8 cellular contexts compared by ENCODE assay signal in genomic region chr3:100335137-100335833, GRCh38. TPM values are rescaled to one million over a fixed set of nuclear protein-coding genes. Genes with fewer than 3 reads are reported as not detected.
DNase-seq lines count a peak whose midpoint lies in the region; ATAC-seq, FAIRE-seq and TF ChIP-seq lines count a peak whose summit lies in the region.

No MANE protein-coding gene starts in this region.

- DNase-seq in A549 (ENCODE audit: low read depth in 1 of 2, low spot score in 1 of 2) (peak; percentile 26 to 53), NT2/D1 (ENCODE audit: low read depth, low spot score) (peak; percentile 38), amniotic epithelial cell (ENCODE audit: low read depth) (peak; percentile 29)
- no peak for DNase-seq in activated effector memory CD4-positive, alpha-beta T cell treated with anti-CD3 and anti-CD28 coated beads, Interleukin-2, amount 50 U/mL, for 16 hours

- ATAC-seq in A549 = peak; percentile 37 to 65; a peak in 5 of 6 replicates
- ATAC-seq in HG02973 (IDR thresholded peaks at IDR 0.05; ENCODE audit: unreplicated experiment) = peak; percentile 60

- POLR2A ChIA-PET in A549 (lab: Yijun Ruan, JAX) = interaction anchor here (0.8 to 3.0 kb wide), 5 partner anchors 8 to 375 kb away, joined by 3 to 20 read pairs (median 3); partner anchors contain the start of genes LNP1 and TOMM70

- no peak for TF ChIP-seq EP300 in A549 (IDR thresholded peaks at IDR 0.05)

- H3K36me3 ChIP-seq in NT2/D1 (ENCODE audit: insufficient read depth, insufficient read length, low read length) (peaks cover 20% of the 10 kb centered on the region), iPS-15b (ENCODE audit: control insufficient read depth, insufficient read depth, low read length) (peaks cover 5% of the 10 kb centered on the region), skeletal muscle tissue (ENCODE audit: control insufficient read depth in 3 of 3, insufficient read depth in 3 of 3, low read length in 3 of 3) (peaks cover 5 to 13% (median 8%) of the 10 kb centered on the region in 3 donors)

- H3K4me1 ChIP-seq in A549 (peaks cover 12% of the 10 kb centered on the region), NT2/D1 (ENCODE audit: insufficient read depth, insufficient read length) (peaks cover 6% of the 10 kb centered on the region), iPS-15b (ENCODE audit: control insufficient read depth, insufficient read depth, low read length) (no peaks in the 10 kb centered on the region), skeletal muscle tissue (ENCODE audit: control insufficient read depth in 3 of 3, insufficient read depth in 3 of 3, low read length in 3 of 3) (peaks cover 5 to 13% (median 7%) of the 10 kb centered on the region in 3 donors)

- no peak for TF ChIP-seq RAD21 in A549 (conservative IDR thresholded peaks at IDR 0.05 in 1 of 2, IDR thresholded peaks at IDR 0.05 in 1 of 2)

- CTCF ChIA-PET in A549 (lab: Yijun Ruan, JAX) = interaction anchor here (0.9 to 5.9 kb wide), 3 partner anchors 19 to 58 kb away, joined by 3 to 34 read pairs (median 4); no protein-coding TSS in a partner anchor

- peak overlapping the region; percentile 72 for H3K4me2 ChIP-seq in A549

- no peak for TF ChIP-seq POLR2A in A549 (IDR thresholded peaks at IDR 0.05; ENCODE audit: low read length)

- peak overlapping the region; percentile 92 for H3K9ac ChIP-seq in NT2/D1 (ENCODE audit: insufficient read length, low read depth)
- H3K9ac ChIP-seq in iPS-15b (ENCODE audit: low read depth, low read length) = peak overlapping the region; percentile 74
- peak overlapping the region; percentile 78 to 94 (median 87) for H3K9ac ChIP-seq in skeletal muscle tissue (ENCODE audit: low read depth in 1 of 3, low read length in 3 of 3)

- 52% methylated on average over 20 of the region's 20 CpGs for WGBS in A549 (ENCODE audit: missing lambda C conversion rate)

- no peaks in the 10 kb centered on the region for H3K9me3 ChIP-seq in A549
- H3K9me3 ChIP-seq in NT2/D1 (ENCODE audit: insufficient read depth, low read length) = no peaks in the 10 kb centered on the region
- no peaks in the 10 kb centered on the region for H3K9me3 ChIP-seq in iPS-15b (ENCODE audit: control insufficient read depth, insufficient read depth, low read length)
- no peaks in the 10 kb centered on the region for H3K9me3 ChIP-seq in skeletal muscle tissue (ENCODE audit: control insufficient read depth in 3 of 3, low read length in 3 of 3)

- H3K27ac ChIP-seq in A549 (peak overlapping the region; percentile 94 to 96), skeletal muscle tissue (ENCODE audit: low read depth, low read length) (peak overlapping the region; percentile 80)

- H3K4me3 ChIP-seq in A549 (peak overlapping the region; percentile 93), GM12875 (ENCODE audit: low read depth, low read length) (peak overlapping the region; percentile 62), NT2/D1 (ENCODE audit: insufficient read length, low read depth) (peak overlapping the region; percentile 84), iPS-15b (ENCODE audit: low read depth, low read length) (peak overlapping the region; percentile 57), skeletal muscle tissue (ENCODE audit: low read length in 3 of 3) (peak overlapping the region; percentile 77 to 89 (median 84))

- TF ChIP-seq CTCF in A549 (IDR thresholded peaks at IDR 0.05) (no peak), GM12875 (IDR thresholded peaks at IDR 0.05; ENCODE audit: borderline replicate concordance, insufficient read depth, low read depth, low read length) (no peak)

- H3K27me3 ChIP-seq in NT2/D1 (ENCODE audit: insufficient read depth, insufficient read length) = peaks cover 18% of the 10 kb centered on the region
- peaks cover 2% of the 10 kb centered on the region for H3K27me3 ChIP-seq in iPS-15b (ENCODE audit: control insufficient read depth, insufficient read depth, low read length)
- no peaks in the 10 kb centered on the region for H3K27me3 ChIP-seq in skeletal muscle tissue (ENCODE audit: control insufficient read depth in 3 of 3, insufficient read depth in 3 of 3, low read length in 3 of 3)

- no peak for FAIRE-seq in A549 (lab: Jason Lieb, UNC)

TF ChIP-seq in A549, 52 proteins besides CTCF, POLR2A, EP300 and RAD21:
- TF ChIP-seq SREBF2 (IDR thresholded peaks at IDR 0.05) = no peak
- no peak for TF ChIP-seq E2F6 (IDR thresholded peaks at IDR 0.05; ENCODE audit: borderline replicate concordance, low read depth)

RNA-seq across cellular contexts. Expression of gene NIT2, which starts 0.7 kb away (rescaled TPM):
- polyA plus RNA-seq in A549 (2011; rRNA removed) = 122 and 140 TPM in 2 replicates
- polyA plus RNA-seq in A549 (2012; cell fraction: cytosol; rRNA removed) = 40.6 and 43.9 TPM in 2 replicates
- 48.7 and 82.4 TPM in 2 replicates for polyA plus RNA-seq in A549 (2012; cell fraction: nucleus; rRNA removed)
- polyA plus RNA-seq in A549 (2017; fragmentation: RNase III; extraction: RNeasy Plus Mini Kit Qiagen cat#74134 plus additional on column Dnase treatment) = 75.0 to 77.2 TPM (median 76.6 TPM) in 3 replicates
- 20.9 and 27.1 TPM in 2 replicates for polyA minus RNA-seq in A549 (2011; rRNA and poly(A)+ RNA removed)
- total RNA-seq in skeletal muscle tissue = 11.0 TPM
